18 cellular contexts compared by ENCODE assay signal in genomic region chr12:101127521-101128219, GRCh38.
DNase-seq lines count a peak whose midpoint lies in the region; TF ChIP-seq lines count a peak whose summit lies in the region.
"Had no signal": no experiment of that assay in that cellular context is flagged by ENCODE, and none has a peak within 500 bp of the region (broad histone marks: within the 10 kb centered on the region; RNA-seq: fewer than 3 reads in every experiment).

No MANE protein-coding gene starts in this region.

- H3K27me3 Mint-ChIP-seq in chondrocyte (ENCODE audit: low read depth) (no peaks in the 10 kb centered on the region), nephron progenitor cell (ENCODE audit: low read depth, poor library complexity) (peaks cover 9% of the 10 kb centered on the region), CD14-positive monocyte (ENCODE audit: low read depth in 3 of 3) (peaks cover 0 to 5% (median 0%) of the 10 kb centered on the region in 3 donors)
- peaks cover 2% of the 10 kb centered on the region for H3K27me3 Mint-ChIP-seq in activated CD4-positive, alpha-beta memory T cell treated with anti-CD3 and anti-CD28 coated beads for 36 hours
- H3K27me3 Mint-ChIP-seq: dendritic cell treated with granulocyte-macrophage colony-stimulating factor and Interleukin-4, amounts not matched to agents 40 ng/mL and 50 ng/mL, for 4 days had no signal

- H3K27me3 ChIP-seq in HAP-1 (ENCODE audit: low read depth): no peaks in the 10 kb centered on the region
- H3K27me3 ChIP-seq: BE2C had no signal

- H3K4me1 ChIP-seq in HAP-1: no peaks in the 10 kb centered on the region
- H3K4me1 ChIP-seq: BE2C had no signal

- H3K36me3 ChIP-seq in HAP-1 (replicated peaks): no peaks in the 10 kb centered on the region
- H3K36me3 ChIP-seq: BE2C had no signal

- POLR2A ChIA-PET in activated CD4-positive, alpha-beta memory T cell treated with anti-CD3 and anti-CD28 coated beads for 36 hours (lab: Charles Lee): no interaction called here

- H3K9me3 Mint-ChIP-seq in chondrocyte (ENCODE audit: low read depth): peaks cover 8% of the 10 kb centered on the region
- peaks cover 5% of the 10 kb centered on the region for H3K9me3 Mint-ChIP-seq in nephron progenitor cell
- peaks cover 2 to 10% (median 5%) of the 10 kb centered on the region in 7 donors for H3K9me3 Mint-ChIP-seq in CD14-positive monocyte
- H3K9me3 Mint-ChIP-seq in activated CD4-positive, alpha-beta memory T cell treated with anti-CD3 and anti-CD28 coated beads for 36 hours: no peaks in the 10 kb centered on the region
- H3K9me3 Mint-ChIP-seq: activated CD8-positive, alpha-beta T cell treated with anti-CD3 and anti-CD28 coated beads for 36 hours; H9 had no signal

- TF ChIP-seq RAD21 in Ishikawa (IDR thresholded peaks at IDR 0.05; ENCODE audit: low read depth): no peak

- H3K4me3 ChIP-seq in AG09309 (ENCODE audit: control insufficient read depth, low read depth, low read length) (no peak overlapping the region), HAP-1 (no peak overlapping the region)

- CTCF ChIA-PET in activated CD4-positive, alpha-beta memory T cell treated with anti-CD3 and anti-CD28 coated beads for 36 hours (lab: Charles Lee): no interaction called here

- TF ChIP-seq CTCF in AG09309 (IDR thresholded peaks at IDR 0.05; ENCODE audit: control insufficient read depth, insufficient read depth, low read depth, low read length, missing control alignments) (no peak), chondrocyte (IDR thresholded peaks at IDR 0.05) (no peak), nephron progenitor cell (IDR thresholded peaks at IDR 0.05) (no peak), CD14-positive monocyte (IDR thresholded peaks at IDR 0.05) (no peak)

- intact Hi-C loops in CD14-positive monocyte (cut with micrococcal nuclease): no loop called here
- intact Hi-C loops in activated CD4-positive, alpha-beta memory T cell treated with anti-CD3 and anti-CD28 coated beads for 36 hours (cut with micrococcal nuclease): no loop called here

- H3K4me1 Mint-ChIP-seq in chondrocyte (ENCODE audit: low read depth) (peaks cover 14% of the 10 kb centered on the region), nephron progenitor cell (no peaks in the 10 kb centered on the region), CD14-positive monocyte (no peaks in the 10 kb centered on the region)
- no peaks in the 10 kb centered on the region for H3K4me1 Mint-ChIP-seq in activated CD4-positive, alpha-beta memory T cell treated with anti-CD3 and anti-CD28 coated beads for 36 hours (ENCODE audit: low read depth)
- H3K4me1 Mint-ChIP-seq: H9, natural killer cell had no signal

- no peak for TF ChIP-seq EP300 in Ishikawa (IDR thresholded peaks at IDR 0.05; ENCODE audit: borderline replicate concordance)

- H3K4me3 Mint-ChIP-seq in chondrocyte (ENCODE audit: unreplicated experiment) (no peak overlapping the region), nephron progenitor cell (no peak overlapping the region), CD14-positive monocyte (no peak overlapping the region)
- no peak overlapping the region for H3K4me3 Mint-ChIP-seq in activated CD4-positive, alpha-beta memory T cell treated with anti-CD3 and anti-CD28 coated beads for 36 hours
- H3K4me3 Mint-ChIP-seq: activated CD8-positive, alpha-beta T cell treated with anti-CD3 and anti-CD28 coated beads for 36 hours; dendritic cell treated with granulocyte-macrophage colony-stimulating factor and Interleukin-4, amounts not matched to agents 40 ng/mL and 50 ng/mL, for 4 days; H9; natural killer cell had no signal

- H3K36me3 Mint-ChIP-seq in chondrocyte (ENCODE audit: low read depth) (peaks cover 2% of the 10 kb centered on the region), nephron progenitor cell (ENCODE audit: low read depth) (no peaks in the 10 kb centered on the region), CD14-positive monocyte (no peaks in the 10 kb centered on the region)
- H3K36me3 Mint-ChIP-seq in activated CD4-positive, alpha-beta memory T cell treated with anti-CD3 and anti-CD28 coated beads for 36 hours: no peaks in the 10 kb centered on the region

- DNase-seq in AG09309 (ENCODE audit: low read depth) (peak; percentile 38), chondrocyte (ENCODE audit: low spot score) (no peak), nephron progenitor cell (peak; percentile 27), CD14-positive monocyte (ENCODE audit: low spot score) (no peak), NCI-H1694 treated with DMSO at 0.1 percent for 48 hours (lab: John Stamatoyannopoulos, UW) (no peak), HAP-1 (ENCODE audit: low spot score in 2 of 2) (no peak)
- no peak for DNase-seq in activated CD4-positive, alpha-beta memory T cell treated with anti-CD3 and anti-CD28 coated beads for 36 hours
- DNase-seq: activated CD8-positive, alpha-beta T cell treated with anti-CD3 and anti-CD28 coated beads for 36 hours; amygdala; BE2C; H9; natural killer cell; NCI-H1105 treated with DMSO at 0.1 percent for 48 hours; retina; Right ventricle myocardium superior; stimulated activated CD4-positive, alpha-beta T cell treated with anti-CD3 and anti-CD28 coated beads, Interleukin-1b, Interleukin-23, amount 100 ng/mL, for 48 hours had no signal

- in situ Hi-C loops in HAP-1 (cut with MboI; ENCODE audit: low sequenced_read_pairs): no loop called here

- H3K27ac Mint-ChIP-seq in chondrocyte (ENCODE audit: unreplicated experiment) (peak overlapping the region; percentile 82), nephron progenitor cell (no peak overlapping the region), CD14-positive monocyte (no peak overlapping the region)
- H3K27ac Mint-ChIP-seq in activated CD4-positive, alpha-beta memory T cell treated with anti-CD3 and anti-CD28 coated beads for 36 hours: no peak overlapping the region
- H3K27ac Mint-ChIP-seq: activated CD8-positive, alpha-beta T cell treated with anti-CD3 and anti-CD28 coated beads for 36 hours; dendritic cell treated with granulocyte-macrophage colony-stimulating factor and Interleukin-4, amounts not matched to agents 40 ng/mL and 50 ng/mL, for 4 days; natural killer cell had no signal

- no peaks in the 10 kb centered on the region for H3K9me3 ChIP-seq in HAP-1
- H3K9me3 ChIP-seq: BE2C had no signal

TF ChIP-seq in Ishikawa, 13 proteins besides CTCF, POLR2A, EP300 and RAD21:
- TF ChIP-seq REST (IDR thresholded peaks at IDR 0.05; ENCODE audit: low read depth) (peak; percentile 60; the same call in 1 of the 2 replicates), TEAD4 (IDR thresholded peaks at IDR 0.05) (no peak), EGR1 (IDR thresholded peaks at IDR 0.05) (no peak)

Comparison
In these comparisons a context has a peak if more than half of its experiments do, and no peak if none do; other contexts are left out.
1. DNase-seq: peak in AG09309 (single experiment) and nephron progenitor cell (single experiment); none in chondrocyte (single experiment), CD14-positive monocyte (single experiment), activated CD4-positive, alpha-beta memory T cell treated with anti-CD3 and anti-CD28 coated beads for 36 hours (single experiment), NCI-H1694 treated with DMSO at 0.1 percent for 48 hours (single experiment) and HAP-1 (0 of 2).